ENCODE assay signal across 8 cellular contexts in the genomic region with DNA sequence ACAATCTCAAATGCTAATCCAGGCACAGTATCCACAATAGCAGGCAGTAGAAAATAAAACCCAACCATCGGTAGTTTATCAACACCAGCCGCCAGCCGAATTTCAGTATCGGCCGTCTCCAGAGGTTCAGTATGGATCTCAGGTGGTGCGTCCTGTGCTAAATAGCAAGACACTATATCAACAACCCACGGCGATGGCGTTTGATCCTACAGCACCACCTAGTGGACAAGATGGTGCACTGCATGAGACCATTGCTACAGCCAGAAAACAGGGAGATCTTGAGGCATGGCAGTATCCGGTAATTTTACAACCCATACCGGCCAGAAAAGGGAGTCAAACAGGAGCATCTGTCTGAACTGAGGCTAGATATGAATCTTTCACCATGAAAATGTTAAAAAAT.
DNase-seq lines count a peak whose midpoint lies in the region; TF ChIP-seq lines count a peak whose summit lies in the region.
"Not testable (repeated sequence)": the region's sequence is repeated elsewhere in the genome, so short reads cannot be mapped to it uniquely, and the experiment has no call there.

No MANE protein-coding gene starts in this region.

- DNase-seq in AG08396 (ENCODE audit: low spot score) (peak; percentile 1), KBM-7 (peak; percentile 77), NCI-H748 (lab: John Stamatoyannopoulos, UW; ENCODE audit: unreplicated experiment) (peak; percentile 40), UCSD-AML1 (lab: John Stamatoyannopoulos, UW; ENCODE audit: unreplicated experiment) (peak; percentile 35), mammary epithelial cell (peak; percentile 29), iPS DF 19.7 (ENCODE audit: low read depth, low spot score) (peak; percentile 20)
- DNase-seq in GM06990 (ENCODE audit: extremely low read depth, insufficient read length); osteoblast (ENCODE audit: insufficient read length, low spot score, missing footprints): not testable (repeated sequence)

- in situ Hi-C loops in KBM-7 (cut with MboI; ENCODE audit: low pct_unique_long_range_greater_than_20kb, low sequenced_read_pairs); mammary epithelial cell (cut with MboI; ENCODE audit: low sequenced_read_pairs in 2 of 2): not testable (repeated sequence)

- not testable (repeated sequence) for H3K9me3 ChIP-seq in mammary epithelial cell (replicated peaks; ENCODE audit: insufficient read depth, low read length); osteoblast (ENCODE audit: low read depth, low read length)

- 69% methylated on average over 10 of the region's 11 CpGs for WGBS in mammary epithelial cell (ENCODE audit: low coverage, missing lambda C conversion rate)

- CTCF ChIA-PET in mammary epithelial cell (lab: Charles Lee; ENCODE audit: low non-redundant PET), result not testable (repeated sequence)

- H3K27ac ChIP-seq in mammary epithelial cell (ENCODE audit: insufficient read depth, low read depth, low read length); osteoblast (ENCODE audit: low read depth, low read length): not testable (repeated sequence)

- TF ChIP-seq CTCF in GM06990 (IDR thresholded peaks at IDR 0.05; ENCODE audit: insufficient read depth, low read length, poor library complexity, severe bottlenecking) (peak; percentile 55), mammary epithelial cell (conservative IDR thresholded peaks at IDR 0.05 in 1 of 2, IDR thresholded peaks at IDR 0.05 in 1 of 2; ENCODE audit: extremely low read depth in 1 of 2, insufficient read depth in 1 of 2, low read depth in 1 of 2, low read length in 2 of 2) (peak; percentile 35 to 52), osteoblast (IDR thresholded peaks at IDR 0.05; ENCODE audit: extremely low read depth, low read depth, low read length) (peak; percentile 18)

- not testable (repeated sequence) for H3K9ac ChIP-seq in mammary epithelial cell (ENCODE audit: insufficient read depth, low read length)

- not testable (repeated sequence) for H3K36me3 ChIP-seq in GM06990 (ENCODE audit: control insufficient read depth, insufficient read depth, low read length); mammary epithelial cell (ENCODE audit: insufficient read depth, low read length); osteoblast (ENCODE audit: insufficient read depth, low read length)

- intact Hi-C loops in mammary epithelial cell (cut with micrococcal nuclease), result loop anchor here (1.0 to 2.0 kb wide), 3 partner anchors 258 to 359 kb away; no protein-coding TSS in a partner anchor

- H3K4me2 ChIP-seq in mammary epithelial cell (ENCODE audit: insufficient read depth, low read depth, low read length); osteoblast (ENCODE audit: insufficient read depth, low read length): not testable (repeated sequence)

- H2AFZ ChIP-seq in mammary epithelial cell (ENCODE audit: low read depth, low read length); osteoblast (ENCODE audit: low read length): not testable (repeated sequence)

- H4K20me1 ChIP-seq in mammary epithelial cell (ENCODE audit: insufficient read depth, low read length); osteoblast (ENCODE audit: insufficient read depth, low read length): not testable (repeated sequence)

- dilution Hi-C loops in mammary epithelial cell (cut with HindIII; ENCODE audit: low sequenced_read_pairs), result not testable (repeated sequence)

- BruUV-seq in mammary epithelial cell (replicated peaks; lab: Mats Ljungman, UMichigan), result not testable (repeated sequence)

- not testable (repeated sequence) for H3K27me3 ChIP-seq in GM06990 (replicated peaks; ENCODE audit: control insufficient read depth, insufficient read depth, low read length); mammary epithelial cell (ENCODE audit: insufficient read depth, low read length); osteoblast (ENCODE audit: insufficient read depth, low read length)

- H3K4me1 ChIP-seq in mammary epithelial cell (ENCODE audit: insufficient read depth, low read length); osteoblast (ENCODE audit: insufficient read depth, low read length): not testable (repeated sequence)

- not testable (repeated sequence) for H3K4me3 ChIP-seq in GM06990 (replicated peaks; ENCODE audit: low read depth, low read length); mammary epithelial cell (replicated peaks in 1 of 3; ENCODE audit: insufficient read depth in 1 of 3, low read depth in 2 of 3, low read length in 3 of 3); osteoblast (ENCODE audit: insufficient read depth, low read length)

- H3K79me2 ChIP-seq in mammary epithelial cell (ENCODE audit: insufficient read depth, low read length); osteoblast (ENCODE audit: insufficient read depth, low read length): not testable (repeated sequence)
